1 cellular context compared by ENCODE assay signal in the genomic region with DNA sequence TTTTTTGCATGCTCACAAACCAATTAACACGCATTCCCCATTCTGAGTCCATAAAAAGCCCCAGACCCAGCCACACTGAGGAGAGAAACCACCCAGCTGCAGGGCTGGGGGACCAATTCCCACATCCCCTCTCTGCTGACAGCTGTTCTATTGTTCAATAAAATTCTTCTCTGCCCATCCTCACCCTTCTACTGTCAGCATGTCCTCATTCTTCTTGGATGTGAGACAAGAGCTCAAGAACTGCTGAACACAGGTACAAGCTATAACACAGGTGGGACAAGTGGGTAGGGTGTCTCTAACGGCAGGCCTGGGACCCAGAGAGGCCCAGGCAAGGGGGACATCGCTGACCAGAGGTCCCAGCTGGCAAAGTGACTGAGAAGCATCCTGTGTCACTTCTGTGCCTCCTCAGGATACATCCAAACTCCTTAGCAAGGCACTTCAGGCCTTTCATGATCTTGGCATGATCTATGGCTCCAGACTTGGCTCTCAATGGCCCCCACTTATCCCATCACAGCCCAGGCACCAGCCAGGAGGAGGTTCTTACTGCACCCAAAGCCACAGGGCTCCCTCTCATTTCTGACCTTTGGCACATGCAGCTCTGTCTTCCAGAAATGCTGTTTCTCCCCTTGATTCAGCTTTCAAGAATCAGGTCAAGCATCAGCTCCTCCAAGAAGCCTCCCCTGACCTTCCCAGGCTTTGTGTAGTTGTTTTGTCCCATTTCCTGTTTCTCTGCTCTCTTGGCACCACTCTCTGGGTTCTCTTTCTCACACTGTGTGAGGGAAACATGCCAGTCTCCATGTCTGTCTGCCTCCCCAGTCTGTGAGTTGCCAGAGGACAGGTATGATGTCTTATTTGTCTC.
TF ChIP-seq lines count a peak whose summit lies in the region.

No MANE protein-coding gene starts in this region.

TF ChIP-seq in IMR-90, 13 proteins besides CTCF, POLR2A, EP300 and RAD21:
- TF ChIP-seq FOS (IDR thresholded peaks at IDR 0.05; ENCODE audit: low read depth, low read length), result no peak
- no peak for TF ChIP-seq BHLHE40 (IDR thresholded peaks at IDR 0.05; ENCODE audit: low read depth, low read length)
- TF ChIP-seq NFE2L2 (IDR thresholded peaks at IDR 0.05; ENCODE audit: low read depth, low read length), result no peak
- no peak for TF ChIP-seq MAZ (IDR thresholded peaks at IDR 0.05; ENCODE audit: borderline replicate concordance, low read depth, low read length)
- no peak for TF ChIP-seq MXI1 (IDR thresholded peaks at IDR 0.05; ENCODE audit: borderline replicate concordance, low read depth, low read length)
- TF ChIP-seq, protein P1, sequence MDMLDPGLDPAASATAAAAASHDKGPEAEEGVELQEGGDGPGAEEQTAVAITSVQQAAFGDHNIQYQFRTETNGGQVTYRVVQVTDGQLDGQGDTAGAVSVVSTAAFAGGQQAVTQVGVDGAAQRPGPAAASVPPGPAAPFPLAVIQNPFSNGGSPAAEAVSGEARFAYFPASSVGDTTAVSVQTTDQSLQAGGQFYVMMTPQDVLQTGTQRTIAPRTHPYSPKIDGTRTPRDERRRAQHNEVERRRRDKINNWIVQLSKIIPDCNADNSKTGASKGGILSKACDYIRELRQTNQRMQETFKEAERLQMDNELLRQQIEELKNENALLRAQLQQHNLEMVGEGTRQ (IDR thresholded peaks at IDR 0.05; ENCODE audit: low read depth, low read length), result no peak
